ENCODE assay signal across 8 cellular contexts in the genomic region with DNA sequence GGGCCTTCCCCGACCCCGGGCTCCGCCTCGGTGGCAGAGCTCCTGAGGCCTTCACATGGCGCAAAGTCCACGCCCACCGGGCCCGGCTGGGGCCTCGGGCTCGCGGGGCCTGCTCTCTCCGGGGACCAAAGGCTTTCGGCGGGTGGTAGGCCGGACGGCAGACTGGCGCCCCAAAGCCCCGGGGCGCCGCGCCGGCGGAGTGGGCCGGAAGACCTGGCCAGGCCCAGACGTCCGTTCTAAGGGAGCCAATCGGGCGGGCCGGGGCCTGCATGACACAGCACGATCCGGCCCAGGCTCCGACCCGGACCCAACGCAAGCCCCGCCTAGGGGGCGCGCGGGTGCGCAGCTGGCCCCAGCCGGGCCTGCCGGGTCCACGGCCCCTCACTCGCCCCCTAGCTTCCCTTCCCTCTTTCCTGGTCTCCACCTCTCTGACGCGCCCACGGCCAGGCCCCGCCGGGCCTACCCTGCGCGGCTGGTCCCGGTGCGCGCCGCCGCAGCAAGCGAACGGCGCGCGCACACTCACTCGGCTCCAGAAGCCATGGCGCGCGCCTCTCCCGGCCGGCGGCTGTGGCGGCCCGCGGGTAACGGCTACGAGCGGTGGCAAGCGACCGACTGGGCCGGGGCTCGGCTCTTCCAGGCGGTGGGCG. TPM values are rescaled to one million over a fixed set of nuclear protein-coding genes. Genes with fewer than 3 reads are reported as not detected.
DNase-seq lines count a peak whose midpoint lies in the region; ATAC-seq and TF ChIP-seq lines count a peak whose summit lies in the region.

No MANE protein-coding gene starts in this region.

- H2AFZ ChIP-seq in neuron (ENCODE audit: low read depth, low read length) = peak overlapping the region; percentile 27

- H3K27me3 ChIP-seq in foreskin keratinocyte = no peaks in the 10 kb centered on the region
- no peaks in the 10 kb centered on the region for H3K27me3 ChIP-seq in neuron (ENCODE audit: insufficient read depth, low read length)

- H3K27ac ChIP-seq in foreskin keratinocyte = peak overlapping the region; percentile 83

- TF ChIP-seq CTCF in foreskin keratinocyte (conservative IDR thresholded peaks at IDR 0.05) = peak; percentile 52

- H3K36me3 ChIP-seq in neuron (ENCODE audit: insufficient read depth, low read length) = peaks cover 59% of the 10 kb centered on the region

- H3K4me1 ChIP-seq in foreskin keratinocyte (peaks cover 6% of the 10 kb centered on the region), neuron (ENCODE audit: insufficient read depth, low read length) (peaks cover 21% of the 10 kb centered on the region)

- peak overlapping the region; percentile 95 for H3K4me3 ChIP-seq in neuron (ENCODE audit: low read length)

- DNase-seq in Daoy (ENCODE audit: low read depth) = peak; percentile 92
- DNase-seq in RPMI7951 (ENCODE audit: low read depth) = peak; percentile 86
- DNase-seq in activated gamma-delta T cell treated with Interleukin-2 at 50 U/mL for 16 hours = peak; percentile 66
- DNase-seq in foreskin keratinocyte = peak; percentile 64 to 80
- peak; percentile 71 for DNase-seq in stromal cell of bone marrow (ENCODE audit: low read depth)

- TF ChIP-seq EP300 in Ishikawa (IDR thresholded peaks at IDR 0.05; ENCODE audit: borderline replicate concordance) = no peak

- TF ChIP-seq RAD21 in Ishikawa (IDR thresholded peaks at IDR 0.05; ENCODE audit: low read depth) = no peak

- ATAC-seq in GM21717 (IDR thresholded peaks at IDR 0.05; ENCODE audit: unreplicated experiment) (peak; percentile 42), foreskin keratinocyte (peak; percentile 70)

- H3K9me3 ChIP-seq in neuron (ENCODE audit: low read length) = no peaks in the 10 kb centered on the region

TF ChIP-seq in Ishikawa, 13 proteins besides CTCF, POLR2A, EP300 and RAD21:
- TF ChIP-seq CREB1 (IDR thresholded peaks at IDR 0.05; ENCODE audit: low read depth) (no peak), EGR1 (IDR thresholded peaks at IDR 0.05) (no peak), NFIC (IDR thresholded peaks at IDR 0.05) (no peak), FOXM1 (IDR thresholded peaks at IDR 0.05; ENCODE audit: borderline replicate concordance, low read depth) (no peak), TAF1 (IDR thresholded peaks at IDR 0.05; ENCODE audit: low read depth) (peak; percentile 20; the same call in 1 of the 2 replicates)

RNA-seq across cellular contexts. Expression of a gene that starts 0.5 kb away (rescaled TPM):
- 569 and 580 TPM in 2 replicates for total RNA-seq in Daoy (2014; rRNA removed; shearing (Covaris generic))
- total RNA-seq in RPMI7951 (2014; rRNA removed; shearing (Covaris generic)) = 260 and 306 TPM in 2 replicates
- 385 and 410 TPM in 2 replicates for total RNA-seq in foreskin keratinocyte
- polyA plus RNA-seq in foreskin keratinocyte = 255 and 261 TPM in 2 replicates

RNA-seq across cellular contexts. Expression of a gene that starts 7.8 kb away (rescaled TPM):
- 43.0 and 48.1 TPM in 2 replicates for total RNA-seq in Daoy (2014; rRNA removed; shearing (Covaris generic))
- 28.2 and 32.6 TPM in 2 replicates for total RNA-seq in RPMI7951 (2014; rRNA removed; shearing (Covaris generic))
- total RNA-seq in foreskin keratinocyte = 52.8 and 58.6 TPM in 2 replicates
- polyA plus RNA-seq in foreskin keratinocyte = 41.4 and 52.8 TPM in 2 replicates

RNA-seq across cellular contexts. Expression of a gene that starts 24.5 kb away (rescaled TPM):
- total RNA-seq in Daoy (2014; rRNA removed; shearing (Covaris generic)) = 18.9 and 22.2 TPM in 2 replicates
- total RNA-seq in RPMI7951 (2014; rRNA removed; shearing (Covaris generic)) = 16.6 and 19.1 TPM in 2 replicates
- 20.7 and 21.6 TPM in 2 replicates for total RNA-seq in foreskin keratinocyte
- polyA plus RNA-seq in foreskin keratinocyte = 22.7 and 23.0 TPM in 2 replicates

RNA-seq across cellular contexts. Expression of a gene that starts 31.0 kb away (rescaled TPM):
- 222 and 248 TPM in 2 replicates for total RNA-seq in Daoy (2014; rRNA removed; shearing (Covaris generic))
- total RNA-seq in RPMI7951 (2014; rRNA removed; shearing (Covaris generic)) = 136 and 152 TPM in 2 replicates
- 145 and 188 TPM in 2 replicates for total RNA-seq in foreskin keratinocyte
- polyA plus RNA-seq in foreskin keratinocyte = 205 and 250 TPM in 2 replicates

RNA-seq across cellular contexts. Expression of a gene that starts 43.7 kb away (rescaled TPM):
- total RNA-seq in Daoy (2014; rRNA removed; shearing (Covaris generic)) = 1.9 and 4.7 TPM in 2 replicates
- total RNA-seq in RPMI7951 (2014; rRNA removed; shearing (Covaris generic)) = 16.6 and 17.5 TPM in 2 replicates
- total RNA-seq in foreskin keratinocyte = 22.5 and 30.6 TPM in 2 replicates
- polyA plus RNA-seq in foreskin keratinocyte = 16.0 and 19.5 TPM in 2 replicates

Comparison
In these comparisons a context has a peak if more than half of its experiments do, and no peak if none do; other contexts are left out.
1. Peak in every context shown above with its lines: DNase-seq, ATAC-seq, H3K4me3 ChIP-seq and H3K27ac ChIP-seq.